In the genomic region with DNA sequence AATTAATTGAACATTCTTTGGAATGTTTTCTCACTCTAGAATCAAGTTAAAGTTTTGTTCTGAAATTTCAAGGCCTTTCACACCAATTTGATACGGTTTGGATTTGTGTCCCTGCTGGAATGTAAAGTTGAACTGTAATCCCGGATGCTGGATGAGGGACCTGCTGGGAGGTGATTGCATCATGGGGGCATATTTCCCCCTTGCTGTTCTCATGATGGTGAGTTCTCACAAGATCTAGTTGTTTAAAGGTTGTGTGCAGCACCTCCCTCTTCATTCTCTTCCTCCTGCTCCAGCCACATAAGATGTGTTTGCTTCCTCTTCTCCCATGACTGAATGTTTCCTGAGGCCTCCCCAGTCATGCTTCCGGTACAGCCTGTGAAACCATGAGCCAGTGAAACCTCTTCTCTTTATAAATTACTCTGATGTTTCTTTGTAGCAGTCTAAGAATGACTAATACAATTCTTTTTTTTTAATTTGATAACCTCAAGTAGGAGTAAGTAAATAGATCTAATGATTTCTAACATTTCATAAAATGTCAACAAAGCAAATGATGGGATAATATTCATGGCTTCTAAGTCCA, we compare ENCODE assay signal across 24 cellular contexts.
"Had no signal": no experiment of that assay in that cellular context is flagged by ENCODE, and none has a peak within 500 bp of the region (broad histone marks: within the 10 kb centered on the region; RNA-seq: fewer than 3 reads in every experiment).

No MANE protein-coding gene starts in this region.

- H3K4me1 Mint-ChIP-seq: activated naive CD8-positive, alpha-beta T cell treated with anti-CD3 and anti-CD28 coated beads, Interleukin-2, amount 10 ng/mL, durations not matched to agents 7 days and 5 days; naive B cell; stimulated activated memory B cell treated with anti-CD40 and anti-IgM and Interleukin-4, amounts not matched to agents 10 μg/mL and 1 μg/mL and 100 μg/mL, for 72 hours; T-cell had no signal

- ATAC-seq: left cardiac atrium; sciatic nerve; stimulated activated memory B cell treated with anti-CD40 and anti-IgM and Interleukin-4, amounts not matched to agents 10 μg/mL and 1 μg/mL and 100 μg/mL, for 72 hours; T-cell; WTC11 had no signal

- DNase-seq: activated CD8-positive, alpha-beta memory T cell treated with anti-CD3 and anti-CD28 coated beads, Interleukin-2, amount 50 U/mL, for 4 hours; activated naive CD4-positive, alpha-beta T cell; activated naive CD8-positive, alpha-beta T cell treated with anti-CD3 and anti-CD28 coated beads, Interleukin-2, amount 10 ng/mL, durations not matched to agents 7 days and 5 days; activated T-cell treated with anti-CD3 and anti-CD28 coated beads, Interleukin-2, amount 50 U/mL, for 24 hours; amniotic stem cell; cortex of kidney; erythroblast; head of caudate nucleus; islet precursor cell; left cardiac atrium; mesenchymal stem cell; naive B cell; small intestine; stimulated activated CD4-positive, alpha-beta T cell treated with anti-CD3 and anti-CD28 coated beads, Interleukin-15, amount 100 ng/mL, for 24 hours; T-cell; T-helper 9 cell; trophoblast cell; uterus had no signal

- H3K4me3 Mint-ChIP-seq: activated naive CD8-positive, alpha-beta T cell treated with anti-CD3 and anti-CD28 coated beads, Interleukin-2, amount 10 ng/mL, durations not matched to agents 7 days and 5 days; activated T-cell treated with anti-CD3 and anti-CD28 coated beads, Interleukin-2, amount 50 U/mL, for 24 hours; naive B cell; neural crest cell; stimulated activated memory B cell treated with anti-CD40 and anti-IgM and Interleukin-4, amounts not matched to agents 10 μg/mL and 1 μg/mL and 100 μg/mL, for 72 hours; T-cell; WTC11 had no signal

- H3K4me1 ChIP-seq: breast epithelium, uterus had no signal

- H3K4me3 ChIP-seq: breast epithelium, uterus had no signal

- H3K27me3 ChIP-seq: breast epithelium, uterus had no signal

- H3K9me3 ChIP-seq: breast epithelium, uterus had no signal

- H3K27ac ChIP-seq: breast epithelium, uterus had no signal

- H3K36me3 ChIP-seq: breast epithelium, uterus had no signal

- H3K27ac Mint-ChIP-seq: activated naive CD8-positive, alpha-beta T cell treated with anti-CD3 and anti-CD28 coated beads, Interleukin-2, amount 10 ng/mL, durations not matched to agents 7 days and 5 days; activated T-cell treated with anti-CD3 and anti-CD28 coated beads, Interleukin-2, amount 50 U/mL, for 24 hours; activated T-helper 2 cell treated with anti-CD3 and anti-CD28 coated beads, Interferon-gamma antibody, Interleukin-2, Interleukin-4, amounts not matched to agents 10 μg/mL and 5 μg/mL and 100 μg/mL, durations not matched to agents 14 hours and 24 hours and 36 hours; stimulated activated memory B cell treated with anti-CD40 and anti-IgM and Interleukin-4, amounts not matched to agents 10 μg/mL and 1 μg/mL and 100 μg/mL, for 72 hours; T-cell; WTC11 had no signal

- H3K27me3 Mint-ChIP-seq: activated naive CD8-positive, alpha-beta T cell treated with anti-CD3 and anti-CD28 coated beads, Interleukin-2, amount 10 ng/mL, durations not matched to agents 7 days and 5 days; activated T-cell treated with anti-CD3 and anti-CD28 coated beads, Interleukin-2, amount 50 U/mL, for 24 hours; naive B cell; stimulated activated memory B cell treated with anti-CD40 and anti-IgM and Interleukin-4, amounts not matched to agents 10 μg/mL and 1 μg/mL and 100 μg/mL, for 72 hours; T-cell had no signal

- H3K36me3 Mint-ChIP-seq: activated naive CD8-positive, alpha-beta T cell treated with anti-CD3 and anti-CD28 coated beads, Interleukin-2, amount 10 ng/mL, durations not matched to agents 7 days and 5 days; naive B cell; stimulated activated memory B cell treated with anti-CD40 and anti-IgM and Interleukin-4, amounts not matched to agents 10 μg/mL and 1 μg/mL and 100 μg/mL, for 72 hours; T-cell had no signal
